8 cellular contexts compared by ENCODE assay signal in the genomic region with DNA sequence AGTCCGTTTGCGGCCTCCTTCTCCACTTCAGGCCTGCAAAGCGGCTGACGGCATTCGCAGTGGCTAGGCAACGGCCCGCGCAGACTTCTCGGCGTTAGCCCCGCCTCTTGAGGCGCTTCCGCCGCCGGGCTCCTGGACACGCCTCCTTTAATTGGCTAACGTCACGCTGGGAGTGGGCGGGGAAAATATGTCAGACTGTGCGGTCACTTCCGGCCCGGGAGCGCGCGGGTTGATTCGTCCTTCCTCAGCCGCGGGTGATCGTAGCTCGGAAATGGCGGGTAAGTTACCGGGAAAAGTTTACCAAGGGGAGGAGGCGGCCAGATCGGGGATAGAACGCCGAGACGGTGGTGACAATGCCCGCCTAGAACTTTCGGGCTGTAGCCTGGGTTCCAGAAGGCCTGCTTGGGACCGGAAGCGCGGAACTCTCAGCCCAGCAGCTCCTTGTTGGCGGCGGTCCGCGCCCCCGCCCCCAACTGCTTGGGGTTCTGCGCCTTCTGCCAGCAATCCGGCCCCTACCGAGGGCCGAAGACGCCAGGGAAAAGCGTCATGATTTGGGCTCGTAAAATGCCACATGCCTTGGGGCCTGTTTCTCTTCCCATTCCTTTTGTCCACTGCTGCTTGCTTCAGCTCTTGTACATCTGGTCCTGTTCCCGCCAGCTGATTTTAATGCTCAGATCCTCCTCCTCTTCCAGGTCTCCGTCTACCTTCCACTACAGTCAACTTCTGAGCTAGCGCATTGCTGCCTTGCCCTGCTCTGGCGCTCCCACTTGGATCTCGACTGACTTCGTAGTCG. TPM values are rescaled to one million over a fixed set of nuclear protein-coding genes. Genes with fewer than 3 reads are reported as not detected.
DNase-seq lines count a peak whose midpoint lies in the region; ATAC-seq and TF ChIP-seq lines count a peak whose summit lies in the region.

A gene with protein sequence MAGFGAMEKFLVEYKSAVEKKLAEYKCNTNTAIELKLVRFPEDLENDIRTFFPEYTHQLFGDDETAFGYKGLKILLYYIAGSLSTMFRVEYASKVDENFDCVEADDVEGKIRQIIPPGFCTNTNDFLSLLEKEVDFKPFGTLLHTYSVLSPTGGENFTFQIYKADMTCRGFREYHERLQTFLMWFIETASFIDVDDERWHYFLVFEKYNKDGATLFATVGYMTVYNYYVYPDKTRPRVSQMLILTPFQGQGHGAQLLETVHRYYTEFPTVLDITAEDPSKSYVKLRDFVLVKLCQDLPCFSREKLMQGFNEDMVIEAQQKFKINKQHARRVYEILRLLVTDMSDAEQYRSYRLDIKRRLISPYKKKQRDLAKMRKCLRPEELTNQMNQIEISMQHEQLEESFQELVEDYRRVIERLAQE (plus strand): TSS at position 232 of the 793 bp plus-strand sequence. CDS start 40 bp downstream, at position 272.

- peak within 1 kb of the TSS; percentile 82 for H3K4me3 ChIP-seq in Karpas-422 (ENCODE audit: low read length)
- H3K4me3 ChIP-seq in esophagus squamous epithelium = peak within 1 kb of the TSS; percentile 81 to 99 (median 94)

- H3K4me1 ChIP-seq in Karpas-422 (ENCODE audit: low read length) = peaks cover 22% of the 10 kb centered on the region
- peaks cover 8 to 36% (median 20%) of the 10 kb centered on the region in 3 donors for H3K4me1 ChIP-seq in esophagus squamous epithelium

- H4K20me1 ChIP-seq in Karpas-422 (ENCODE audit: insufficient read depth, low read depth, low read length) = no peaks in the 10 kb centered on the region

- peak; percentile 98 for DNase-seq in DMS79 treated with DMSO at 0.1 percent for 48 hours (lab: John Stamatoyannopoulos, UW)
- DNase-seq in Karpas-422 = peak; percentile 99
- DNase-seq in RKO (ENCODE audit: low spot score) = peak; percentile 98
- peak; percentile 94 for DNase-seq in activated T-helper 1 cell treated with Interleukin-2 at 50 U/mL for 16 hours (ENCODE audit: low read depth)
- peak; percentile 86 for DNase-seq in esophagus squamous epithelium (lab: John Stamatoyannopoulos, UW)
- DNase-seq in myocyte (ENCODE audit: low read depth) = peak; percentile 98
- DNase-seq in stimulated activated CD8-positive, alpha-beta memory T cell treated with anti-CD3 and anti-CD28 coated beads, Interleukin-7, amount 100 ng/mL, for 48 hours (ENCODE audit: extremely low read depth in 1 of 2, low read depth in 1 of 2) = peak; percentile 94 to 95

- intact Hi-C loops in esophagus squamous epithelium (cut with DNase I) = no loop called here

- H2AFZ ChIP-seq in Karpas-422 (ENCODE audit: low read length) = peak within 1 kb of the TSS; percentile 53; the same call in 1 of the 2 replicates

- H3K79me2 ChIP-seq in Karpas-422 (ENCODE audit: low read length) = peaks cover 48% of the 10 kb centered on the region

- no peak for TF ChIP-seq CTCF in esophagus squamous epithelium (IDR thresholded peaks at IDR 0.05)

- peaks cover 27% of the 10 kb centered on the region for H3K36me3 ChIP-seq in Karpas-422 (ENCODE audit: insufficient read depth, low read length)
- H3K36me3 ChIP-seq in esophagus squamous epithelium = peaks cover 0 to 22% (median 0%) of the 10 kb centered on the region in 3 donors

- 0% methylated on average over 33 to 46 of the region's 61 CpGs for WGBS in esophagus squamous epithelium, 2 donors

- H3K4me2 ChIP-seq in Karpas-422 (ENCODE audit: low read depth, low read length, poor library complexity, severe bottlenecking) = peak within 1 kb of the TSS; percentile 87

- peak; percentile 96 for ATAC-seq in GM21825 (IDR thresholded peaks at IDR 0.05; ENCODE audit: unreplicated experiment)

- peak in 1 of 4 donors; percentile 58 for TF ChIP-seq POLR2A in esophagus squamous epithelium (IDR thresholded peaks at IDR 0.05)

- H3K27me3 ChIP-seq in Karpas-422 (ENCODE audit: low read length) = no peaks in the 10 kb centered on the region
- H3K27me3 ChIP-seq in esophagus squamous epithelium = no peaks in the 10 kb centered on the region

- H3K9me3 ChIP-seq in Karpas-422 (ENCODE audit: low read length) (no peaks in the 10 kb centered on the region), esophagus squamous epithelium (no peaks in the 10 kb centered on the region)

- H3K27ac ChIP-seq in Karpas-422 (ENCODE audit: low read length) = peak within 1 kb of the TSS; percentile 59
- H3K27ac ChIP-seq in esophagus squamous epithelium = peak within 1 kb of the TSS; percentile 95 to 99 (median 98)

- peak within 1 kb of the TSS; percentile 77 for H3K9ac ChIP-seq in Karpas-422 (ENCODE audit: low read length)

- H3K9me2 ChIP-seq in Karpas-422 (replicated peaks; ENCODE audit: insufficient read depth, low read length) = no peaks in the 10 kb centered on the region

RNA-seq across cellular contexts. Expression of the gene that starts here (rescaled TPM):
- total RNA-seq in Karpas-422 (2014; rRNA removed; shearing (Covaris generic); ENCODE audit: low replicate concordance) = 32.4 and 56.8 TPM in 2 replicates
- 10 to 100 TPM; 18.7 to 37.2 (median 28.9) TPM for total RNA-seq in esophagus squamous epithelium
- total RNA-seq in myocyte = 50.2 and 52.2 TPM in 2 replicates
- 25.0 TPM for polyA plus RNA-seq in myocyte (2012)

Comparison
In these comparisons a context has a peak if more than half of its experiments do, and no peak if none do; other contexts are left out.
1. Peak in every context shown above with its lines: DNase-seq, ATAC-seq, H3K4me3 ChIP-seq and H3K27ac ChIP-seq.